ENCODE assay signal across 12 cellular contexts in the genomic region with DNA sequence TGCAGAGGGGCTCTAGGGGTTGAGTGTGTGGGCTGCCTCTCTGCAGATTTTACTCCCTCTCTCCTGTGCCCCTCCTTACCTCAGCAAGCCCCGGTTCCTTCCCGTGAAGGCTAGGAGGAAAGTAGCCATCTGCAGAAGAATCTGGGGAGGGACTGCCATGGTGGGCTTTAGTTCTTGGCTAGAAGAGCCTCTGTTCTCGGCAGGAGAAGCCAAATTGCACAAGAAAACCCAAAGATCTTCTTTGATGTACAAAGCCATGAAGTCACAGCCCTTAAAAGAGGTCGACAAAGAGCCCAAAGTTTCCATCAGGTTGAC. TPM values are rescaled to one million over a fixed set of nuclear protein-coding genes. Genes with fewer than 3 reads are reported as not detected.
DNase-seq lines count a peak whose midpoint lies in the region; ATAC-seq and TF ChIP-seq lines count a peak whose summit lies in the region.
"Had no signal": no experiment of that assay in that cellular context is flagged by ENCODE, and none has a peak within 500 bp of the region (broad histone marks: within the 10 kb centered on the region; RNA-seq: fewer than 3 reads in every experiment).

No MANE protein-coding gene starts in this region.

- BruUV-seq in PC-3 (replicated peaks; lab: Mats Ljungman, UMichigan): no TSS peak

- no peak for ATAC-seq in PC-3
- ATAC-seq in HG03457 (IDR thresholded peaks at IDR 0.05; ENCODE audit: unreplicated experiment): no peak

- H3K27me3 ChIP-seq in DOHH2 (ENCODE audit: control insufficient read depth, low read length) (no peaks in the 10 kb centered on the region; the same call in 1 of the 2 replicates), PC-3 (ENCODE audit: low read length) (no peaks in the 10 kb centered on the region), H7 (ENCODE audit: control insufficient read depth, insufficient read depth, low read length) (no peaks in the 10 kb centered on the region)
- H3K27me3 ChIP-seq: left lung, MG63 had no signal

- H3K27ac Mint-ChIP-seq in nephron progenitor cell: no peak overlapping the region
- H3K27ac Mint-ChIP-seq: stimulated activated effector memory CD8-positive, alpha-beta T cell treated with anti-CD3 and anti-CD28 coated beads, Interleukin-12 subunit alpha, Interleukin-12 subunit beta, amount 100 ng/mL, for 72 hours; type B pancreatic cell had no signal

- H4K20me1 ChIP-seq in DOHH2 (ENCODE audit: control insufficient read depth, insufficient read depth, low read depth, low read length) (no peaks in the 10 kb centered on the region), PC-3 (ENCODE audit: low read length) (no peaks in the 10 kb centered on the region)

- H3K9me3 ChIP-seq in DOHH2 (ENCODE audit: control insufficient read depth, insufficient read depth, low read length) (no peaks in the 10 kb centered on the region), PC-3 (ENCODE audit: low read length) (no peaks in the 10 kb centered on the region)
- H3K9me3 ChIP-seq: left lung, MG63 had no signal

- CTCF ChIA-PET in PC-3 (lab: Charles Lee): interaction anchor here (0.7 kb wide), 1 partner anchor 804 kb away, joined by 9 read pairs; no protein-coding TSS in a partner anchor

- H3K4me3 ChIP-seq in DOHH2 (ENCODE audit: low read length): no peak overlapping the region
- no peak overlapping the region for H3K4me3 ChIP-seq in PC-3 (ENCODE audit: low read length)
- H3K4me3 ChIP-seq in H7 (ENCODE audit: insufficient read depth, low read depth, low read length): no peak overlapping the region
- H3K4me3 ChIP-seq: left lung, MG63 had no signal

- peaks cover 6% of the 10 kb centered on the region for H3K9me3 Mint-ChIP-seq in nephron progenitor cell
- H3K9me3 Mint-ChIP-seq: stimulated activated effector memory CD8-positive, alpha-beta T cell treated with anti-CD3 and anti-CD28 coated beads, Interleukin-12 subunit alpha, Interleukin-12 subunit beta, amount 100 ng/mL, for 72 hours; type B pancreatic cell had no signal

- intact Hi-C loops in PC-3 (cut with micrococcal nuclease): loop anchor here (1.0 kb wide), 1 partner anchor 804 kb away; no protein-coding TSS in a partner anchor

- DNase-seq in PC-3: no peak
- no peak for DNase-seq in nephron progenitor cell
- no peak for DNase-seq in H7
- no peak for DNase-seq in NCI-H69 (lab: John Stamatoyannopoulos, UW)
- no peak for DNase-seq in COR-L47 (lab: John Stamatoyannopoulos, UW)

- no peak overlapping the region for H3K9ac ChIP-seq in PC-3 (ENCODE audit: low read length)

- no peaks in the 10 kb centered on the region for H3K27me3 Mint-ChIP-seq in nephron progenitor cell (ENCODE audit: low read depth, poor library complexity)
- H3K27me3 Mint-ChIP-seq: type B pancreatic cell had no signal

- no peaks in the 10 kb centered on the region for H3F3A ChIP-seq in DOHH2 (ENCODE audit: control insufficient read depth, insufficient read depth)
- H3F3A ChIP-seq in PC-3 (ENCODE audit: low read length, unreplicated experiment): no peaks in the 10 kb centered on the region

- H3K9me2 ChIP-seq in DOHH2 (replicated peaks; ENCODE audit: control insufficient read depth, low read length) (no peaks in the 10 kb centered on the region), PC-3 (replicated peaks; ENCODE audit: low read length) (no peaks in the 10 kb centered on the region)

- no peak overlapping the region for H3K4me3 Mint-ChIP-seq in nephron progenitor cell
- H3K4me3 Mint-ChIP-seq: stimulated activated effector memory CD8-positive, alpha-beta T cell treated with anti-CD3 and anti-CD28 coated beads, Interleukin-12 subunit alpha, Interleukin-12 subunit beta, amount 100 ng/mL, for 72 hours; type B pancreatic cell had no signal

- H3K79me2 ChIP-seq in DOHH2 (ENCODE audit: control insufficient read depth, low read length): no peaks in the 10 kb centered on the region
- H3K79me2 ChIP-seq in PC-3 (ENCODE audit: low read length): no peaks in the 10 kb centered on the region

- no peak overlapping the region for H3K27ac ChIP-seq in 22Rv1
- no peak overlapping the region for H3K27ac ChIP-seq in DOHH2 (ENCODE audit: low read depth, low read length)
- no peak overlapping the region for H3K27ac ChIP-seq in PC-3 (ENCODE audit: low read length)
- H3K27ac ChIP-seq: left lung had no signal

- H2AFZ ChIP-seq in PC-3 (ENCODE audit: low read length): no peak overlapping the region

- H3K4me2 ChIP-seq in DOHH2 (ENCODE audit: low read length) (no peak overlapping the region), PC-3 (ENCODE audit: low read length) (no peak overlapping the region)

- H3K4me1 Mint-ChIP-seq in nephron progenitor cell: peaks cover 71% of the 10 kb centered on the region

- TF ChIP-seq CTCF in 22Rv1 (IDR thresholded peaks at IDR 0.05) (peak; percentile 81), DOHH2 (IDR thresholded peaks at IDR 0.05; ENCODE audit: low read depth, low read length, poor library complexity, severe bottlenecking) (peak; percentile 1), PC-3 (conservative IDR thresholded peaks at IDR 0.05; ENCODE audit: low read depth, low read length) (0 out of 2 replicates have a peak, but pooled peaks have one; percentile 14), nephron progenitor cell (IDR thresholded peaks at IDR 0.05) (peak; percentile 35)

- POLR2A ChIA-PET in PC-3 (lab: Charles Lee; ENCODE audit: unreplicated experiment): no interaction called here

- H3K4me1 ChIP-seq in DOHH2 (ENCODE audit: control insufficient read depth, low read length): no peaks in the 10 kb centered on the region
- peaks cover 11% of the 10 kb centered on the region for H3K4me1 ChIP-seq in PC-3 (ENCODE audit: insufficient read depth, low read length)

- H3K36me3 ChIP-seq in DOHH2 (ENCODE audit: control insufficient read depth, low read length) (no peaks in the 10 kb centered on the region), PC-3 (ENCODE audit: low read depth, low read length) (no peaks in the 10 kb centered on the region), H7 (replicated peaks; ENCODE audit: control insufficient read depth, insufficient read depth, low read length) (no peaks in the 10 kb centered on the region)
- H3K36me3 ChIP-seq: left lung, MG63 had no signal

- H3K36me3 Mint-ChIP-seq in nephron progenitor cell (ENCODE audit: low read depth): no peaks in the 10 kb centered on the region
- H3K36me3 Mint-ChIP-seq: stimulated activated effector memory CD8-positive, alpha-beta T cell treated with anti-CD3 and anti-CD28 coated beads, Interleukin-12 subunit alpha, Interleukin-12 subunit beta, amount 100 ng/mL, for 72 hours; type B pancreatic cell had no signal

RNA-seq across cellular contexts. Expression of a gene that starts 23.5 kb away (rescaled TPM):
- 76.3 and 99.1 TPM in 2 replicates for total RNA-seq in PC-3 (2014; rRNA removed)
- 52.0 and 54.4 TPM in 2 replicates for total RNA-seq in H7 (2014; rRNA removed; shearing (Covaris generic))

Comparison
In these comparisons a context has a peak if more than half of its experiments do, and no peak if none do; other contexts are left out.
1. CTCF ChIP-seq: peak in every context shown above with its lines; median percentile 81 in 22Rv1; 35 in nephron progenitor cell; 14 in PC-3; 1 in DOHH2.